Comparison of ENCODE assay signal across 1 cellular context in genomic region chr2:69724540-69725159, GRCh38.
A peak's percentile ranks its signal among the peaks of the same experiment; 100 is the strongest.
TF ChIP-seq lines count a peak whose summit lies in the region.

No MANE protein-coding gene starts in this region.

TF ChIP-seq in K562, 482 proteins besides CTCF, POLR2A, EP300 and RAD21 (continued from another document and continues in another):
- TF ChIP-seq ZNF511 (CRISPR knock-in tag; IDR thresholded peaks at IDR 0.05) (no peak), ELK1 (CRISPR knock-in tag; IDR thresholded peaks at IDR 0.05) (no peak), ZFX (CRISPR knock-in tag; IDR thresholded peaks at IDR 0.05) (no peak), CTCFL (IDR thresholded peaks at IDR 0.05; ENCODE audit: borderline replicate concordance, insufficient read depth, low read depth, low read length, poor library complexity, severe bottlenecking) (peak; percentile 5), ZNF707 (CRISPR knock-in tag; conservative IDR thresholded peaks at IDR 0.05) (no peak), RBM14 (IDR thresholded peaks at IDR 0.05; ENCODE audit: borderline replicate concordance, insufficient read depth, low read depth, low read length) (no peak), ZNF75A (CRISPR knock-in tag; IDR thresholded peaks at IDR 0.05) (no peak), E2F6 (IDR thresholded peaks at IDR 0.05; ENCODE audit: borderline replicate concordance in 1 of 2, extremely low read depth in 1 of 2, insufficient read depth in 1 of 2, insufficient read length in 1 of 2, low read depth in 1 of 2, low read length in 1 of 2, poor library complexity in 1 of 2, severe bottlenecking in 1 of 2) (no peak), TAF1 (IDR thresholded peaks at IDR 0.05; ENCODE audit: control insufficient read depth, extremely low read depth, insufficient read depth, low read length, severe bottlenecking) (no peak), FOXA1 (IDR thresholded peaks at IDR 0.05; ENCODE audit: borderline replicate concordance) (no peak), ZBTB11 (CRISPR knock-in tag; IDR thresholded peaks at IDR 0.05) (0 out of 6 replicates have a peak, but pooled peaks of 1 of the 3 experiments have one; percentile 47), BRD4 (IDR thresholded peaks at IDR 0.05) (no peak), STAT5B (CRISPR knock-in tag; IDR thresholded peaks at IDR 0.05) (no peak), TGIF2 (CRISPR knock-in tag; IDR thresholded peaks at IDR 0.05) (no peak), CEBPG (CRISPR knock-in tag; IDR thresholded peaks at IDR 0.05) (no peak), CEBPG (tag; conservative IDR thresholded peaks at IDR 0.05 in 1 of 2, IDR thresholded peaks at IDR 0.05 in 1 of 2) (no peak), ZNF764 (CRISPR knock-in tag; IDR thresholded peaks at IDR 0.05; ENCODE audit: low read depth) (no peak), HINFP (tag; conservative IDR thresholded peaks at IDR 0.05; ENCODE audit: low read depth) (no peak), NFIX (CRISPR knock-in tag; IDR thresholded peaks at IDR 0.05; ENCODE audit: low read depth) (no peak), CSDE1 (IDR thresholded peaks at IDR 0.05) (no peak), DNMT1 (IDR thresholded peaks at IDR 0.05) (no peak), XRCC3 (IDR thresholded peaks at IDR 0.05) (no peak), RAD51 (IDR thresholded peaks at IDR 0.05; ENCODE audit: borderline replicate concordance, low read depth) (no peak), PRMT5 (CRISPR knock-in tag; IDR thresholded peaks at IDR 0.05) (no peak), ZBTB26 (CRISPR knock-in tag; IDR thresholded peaks at IDR 0.05) (no peak), NFE2L1 (tag; IDR thresholded peaks at IDR 0.05; ENCODE audit: borderline replicate concordance, low read depth) (no peak), NUFIP1 (IDR thresholded peaks at IDR 0.05; ENCODE audit: partially characterized antibody) (no peak), POLR3A (IDR thresholded peaks at IDR 0.05; ENCODE audit: borderline replicate concordance, extremely low read depth, insufficient read depth, insufficient read length) (no peak), LCOR (CRISPR knock-in tag; IDR thresholded peaks at IDR 0.05) (peak; percentile 75), ZNF174 (CRISPR knock-in tag; IDR thresholded peaks at IDR 0.05) (no peak), SRF (CRISPR knock-in tag; IDR thresholded peaks at IDR 0.05) (no peak), ZNF586 (CRISPR knock-in tag; conservative IDR thresholded peaks at IDR 0.05) (no peak), DLX4 (CRISPR knock-in tag; IDR thresholded peaks at IDR 0.05) (no peak), ZNF512 (tag; IDR thresholded peaks at IDR 0.05) (no peak), ZNF740 (CRISPR knock-in tag; IDR thresholded peaks at IDR 0.05) (no peak), ZNF740 (tag; IDR thresholded peaks at IDR 0.05) (no peak), E2F5 (CRISPR knock-in tag; IDR thresholded peaks at IDR 0.05) (no peak), FOXP1 (CRISPR knock-in tag; IDR thresholded peaks at IDR 0.05) (no peak), CTBP1 (IDR thresholded peaks at IDR 0.05; ENCODE audit: borderline replicate concordance) (peak; percentile 91), MITF (IDR thresholded peaks at IDR 0.05) (no peak), CGGBP1 (CRISPR knock-in tag; IDR thresholded peaks at IDR 0.05) (no peak; the same call in 1 of the 2 replicates)
